22 cellular contexts compared by ENCODE assay signal in the genomic region with DNA sequence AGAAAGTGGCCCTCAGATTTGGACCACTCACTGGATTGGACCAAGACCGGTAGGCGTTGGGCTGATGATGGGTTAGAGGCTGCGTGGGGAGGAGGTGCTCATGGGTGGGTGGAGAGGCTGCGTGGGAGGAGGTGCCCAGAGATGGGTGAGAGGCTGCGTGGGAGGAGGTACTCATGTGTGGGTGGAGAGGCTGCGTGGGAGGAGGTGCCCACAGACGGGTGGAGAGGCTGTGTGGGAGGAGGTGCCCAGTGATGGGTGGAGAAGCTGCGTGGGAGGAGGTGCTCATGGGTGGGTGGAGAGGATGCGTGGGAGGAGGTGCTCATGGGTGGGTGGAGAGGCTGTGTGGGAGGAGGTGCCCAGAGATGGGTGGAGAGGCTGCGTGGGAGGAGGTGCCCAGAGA.
"Had no signal": no experiment of that assay in that cellular context is flagged by ENCODE, and none has a peak within 500 bp of the region (broad histone marks: within the 10 kb centered on the region; RNA-seq: fewer than 3 reads in every experiment).

No MANE protein-coding gene starts in this region.

- H3K27me3 Mint-ChIP-seq: memory B cell had no signal

- FAIRE-seq: colon, endothelial cell of umbilical vein, frontal cortex, kidney had no signal

- H3K4me1 Mint-ChIP-seq: immature natural killer cell, memory B cell had no signal

- H3K4me3 Mint-ChIP-seq: immature natural killer cell, memory B cell had no signal

- ATAC-seq: foreskin keratinocyte, gastroesophageal sphincter, heart left ventricle, left colon, left lobe of liver had no signal

- H3K36me3 Mint-ChIP-seq: immature natural killer cell, memory B cell had no signal

- DNase-seq: dermis blood vessel endothelial cell; dorsolateral prefrontal cortex; effector CD4-positive, alpha-beta T cell; effector memory CD4-positive, alpha-beta T cell; foreskin keratinocyte; heart left ventricle; hypothalamus; immature natural killer cell; islet precursor cell; kidney; kidney glomerular epithelial cell; left colon; left ventricle myocardium inferior; mammary epithelial cell; mesendoderm; midbrain had no signal

- H3K27ac Mint-ChIP-seq: immature natural killer cell, memory B cell had no signal
